2 cellular contexts compared by ENCODE assay signal in the genomic region with DNA sequence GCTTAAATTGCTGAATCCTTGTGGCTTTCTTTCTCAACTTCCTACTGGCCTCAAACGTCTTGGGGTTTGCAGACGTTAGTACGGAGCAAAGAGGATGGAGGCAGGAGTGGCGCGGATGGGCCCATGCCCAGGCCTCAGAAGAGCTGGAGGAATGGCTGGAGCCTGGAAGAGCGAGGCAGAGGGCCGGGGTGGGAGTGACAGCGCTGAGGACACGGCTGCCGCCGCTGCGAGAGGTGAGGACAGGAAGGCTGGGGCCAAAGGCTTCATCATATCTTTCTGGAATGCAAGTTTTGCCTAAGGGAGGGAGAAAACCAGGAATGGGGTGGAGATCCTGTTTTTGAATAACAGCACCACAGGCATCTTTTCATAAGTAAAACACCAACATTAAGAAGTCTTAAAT.
TF ChIP-seq lines count a peak whose summit lies in the region.

No MANE protein-coding gene starts in this region.

TF ChIP-seq in IMR-90, 13 proteins besides CTCF, POLR2A, EP300 and RAD21 (continued from another document):
- TF ChIP-seq, protein P1, sequence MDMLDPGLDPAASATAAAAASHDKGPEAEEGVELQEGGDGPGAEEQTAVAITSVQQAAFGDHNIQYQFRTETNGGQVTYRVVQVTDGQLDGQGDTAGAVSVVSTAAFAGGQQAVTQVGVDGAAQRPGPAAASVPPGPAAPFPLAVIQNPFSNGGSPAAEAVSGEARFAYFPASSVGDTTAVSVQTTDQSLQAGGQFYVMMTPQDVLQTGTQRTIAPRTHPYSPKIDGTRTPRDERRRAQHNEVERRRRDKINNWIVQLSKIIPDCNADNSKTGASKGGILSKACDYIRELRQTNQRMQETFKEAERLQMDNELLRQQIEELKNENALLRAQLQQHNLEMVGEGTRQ (IDR thresholded peaks at IDR 0.05; ENCODE audit: low read depth, low read length): no peak
- TF ChIP-seq FOS (IDR thresholded peaks at IDR 0.05; ENCODE audit: low read depth, low read length) (no peak), RCOR1 (IDR thresholded peaks at IDR 0.05; ENCODE audit: insufficient replicate concordance, low read length) (no peak), BHLHE40 (IDR thresholded peaks at IDR 0.05; ENCODE audit: low read depth, low read length) (no peak), NFE2L2 (IDR thresholded peaks at IDR 0.05; ENCODE audit: low read depth, low read length) (no peak)

TF ChIP-seq in SK-N-SH treated with all-trans-retinoic acid at 6 μM for 48 hours, 23 proteins besides CTCF, POLR2A, EP300 and RAD21 (continued from another document):
- TF ChIP-seq, protein P2, sequence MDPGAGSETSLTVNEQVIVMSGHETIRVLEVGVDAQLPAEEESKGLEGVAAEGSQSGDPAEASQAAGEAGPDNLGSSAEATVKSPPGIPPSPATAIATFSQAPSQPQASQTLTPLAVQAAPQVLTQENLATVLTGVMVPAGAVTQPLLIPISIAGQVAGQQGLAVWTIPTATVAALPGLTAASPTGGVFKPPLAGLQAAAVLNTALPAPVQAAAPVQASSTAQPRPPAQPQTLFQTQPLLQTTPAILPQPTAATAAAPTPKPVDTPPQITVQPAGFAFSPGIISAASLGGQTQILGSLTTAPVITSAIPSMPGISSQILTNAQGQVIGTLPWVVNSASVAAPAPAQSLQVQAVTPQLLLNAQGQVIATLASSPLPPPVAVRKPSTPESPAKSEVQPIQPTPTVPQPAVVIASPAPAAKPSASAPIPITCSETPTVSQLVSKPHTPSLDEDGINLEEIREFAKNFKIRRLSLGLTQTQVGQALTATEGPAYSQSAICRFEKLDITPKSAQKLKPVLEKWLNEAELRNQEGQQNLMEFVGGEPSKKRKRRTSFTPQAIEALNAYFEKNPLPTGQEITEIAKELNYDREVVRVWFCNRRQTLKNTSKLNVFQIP (CRISPR knock-in tag; IDR thresholded peaks at IDR 0.05; ENCODE audit: borderline replicate concordance, low read depth): no peak
- TF ChIP-seq, protein P3, sequence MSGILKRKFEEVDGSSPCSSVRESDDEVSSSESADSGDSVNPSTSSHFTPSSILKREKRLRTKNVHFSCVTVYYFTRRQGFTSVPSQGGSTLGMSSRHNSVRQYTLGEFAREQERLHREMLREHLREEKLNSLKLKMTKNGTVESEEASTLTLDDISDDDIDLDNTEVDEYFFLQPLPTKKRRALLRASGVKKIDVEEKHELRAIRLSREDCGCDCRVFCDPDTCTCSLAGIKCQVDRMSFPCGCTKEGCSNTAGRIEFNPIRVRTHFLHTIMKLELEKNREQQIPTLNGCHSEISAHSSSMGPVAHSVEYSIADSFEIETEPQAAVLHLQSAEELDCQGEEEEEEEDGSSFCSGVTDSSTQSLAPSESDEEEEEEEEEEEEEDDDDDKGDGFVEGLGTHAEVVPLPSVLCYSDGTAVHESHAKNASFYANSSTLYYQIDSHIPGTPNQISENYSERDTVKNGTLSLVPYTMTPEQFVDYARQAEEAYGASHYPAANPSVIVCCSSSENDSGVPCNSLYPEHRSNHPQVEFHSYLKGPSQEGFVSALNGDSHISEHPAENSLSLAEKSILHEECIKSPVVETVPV (CRISPR knock-in tag; IDR thresholded peaks at IDR 0.05): no peak
- TF ChIP-seq CSDC2 (CRISPR knock-in tag; IDR thresholded peaks at IDR 0.05) (no peak), GLIS3 (CRISPR knock-in tag; IDR thresholded peaks at IDR 0.05) (no peak), ZFP30 (CRISPR knock-in tag; IDR thresholded peaks at IDR 0.05) (no peak)
TF ChIP-seq in SK-N-SH treated with all-trans-retinoic acid at 6 μM for 48 hours: peak in this region for 0.
